1 cellular context compared by ENCODE assay signal in genomic region chr7:107173191-107173590, GRCh38.
TF ChIP-seq lines count a peak whose summit lies in the region.

No MANE protein-coding gene starts in this region.

TF ChIP-seq in K562, 482 proteins besides CTCF, POLR2A, EP300 and RAD21 (continued from another document):
- 0 out of 2 replicates have a peak, but pooled peaks have one; percentile 70 for TF ChIP-seq NR1H2 (CRISPR knock-in tag; IDR thresholded peaks at IDR 0.05)
- TF ChIP-seq ZNF507 (tag; conservative IDR thresholded peaks at IDR 0.05), result no peak
- TF ChIP-seq ELF2 (CRISPR knock-in tag; IDR thresholded peaks at IDR 0.05), result 0 out of 2 replicates have a peak, but pooled peaks have one; percentile 20
- no peak for TF ChIP-seq MIER1 (IDR thresholded peaks at IDR 0.05; ENCODE audit: low read depth)
- no peak for TF ChIP-seq ZBTB43 (CRISPR knock-in tag; IDR thresholded peaks at IDR 0.05)
- TF ChIP-seq YY1 (IDR thresholded peaks at IDR 0.05; ENCODE audit: borderline replicate concordance in 1 of 3, control insufficient read depth in 1 of 3, extremely low read depth in 1 of 3, insufficient read depth in 3 of 3, insufficient read length in 1 of 3, insufficient replicate concordance in 2 of 3, low read depth in 1 of 3, low read length in 2 of 3), result no peak
- no peak for TF ChIP-seq PHTF2 (CRISPR knock-in tag; IDR thresholded peaks at IDR 0.05)
- TF ChIP-seq ZNF23 (CRISPR knock-in tag; IDR thresholded peaks at IDR 0.05), result no peak
- no peak for TF ChIP-seq POLR2B (IDR thresholded peaks at IDR 0.05; ENCODE audit: low read depth, partially characterized antibody)
- no peak for TF ChIP-seq ZNF609 (CRISPR knock-in tag; IDR thresholded peaks at IDR 0.05; ENCODE audit: borderline replicate concordance)
- no peak for TF ChIP-seq ZNF778 (CRISPR knock-in tag; IDR thresholded peaks at IDR 0.05)
- TF ChIP-seq FOXM1 (IDR thresholded peaks at IDR 0.05; ENCODE audit: low read depth), result no peak
- TF ChIP-seq FOXM1 (CRISPR knock-in tag; IDR thresholded peaks at IDR 0.05; ENCODE audit: low read depth), result 0 out of 2 replicates have a peak, but pooled peaks have one; percentile 39
- TF ChIP-seq CREB5 (CRISPR knock-in tag; IDR thresholded peaks at IDR 0.05), result no peak
